ENCODE assay signal across 8 cellular contexts in genomic region chr3:44476963-44477311, GRCh38. TPM values are rescaled to one million over a fixed set of nuclear protein-coding genes. Genes with fewer than 3 reads are reported as not detected.
A peak's percentile ranks its signal among the peaks of the same experiment; 100 is the strongest.
DNase-seq lines count a peak whose midpoint lies in the region; ATAC-seq, FAIRE-seq and TF ChIP-seq lines count a peak whose summit lies in the region.

No MANE protein-coding gene starts in this region.

- ATAC-seq in activated T-cell treated with anti-CD3 and anti-CD28 coated beads, Interleukin-2, amount 50 U/mL, for 4 hours = no peak

- no peaks in the 10 kb centered on the region for H3K27me3 Mint-ChIP-seq in activated T-cell treated with anti-CD3 and anti-CD28 coated beads, Interleukin-2, amount 50 U/mL, for 4 hours (ENCODE audit: low read depth)
- H3K27me3 Mint-ChIP-seq in astrocyte (ENCODE audit: low read depth, unreplicated experiment) = no peaks in the 10 kb centered on the region

- H3K27me3 ChIP-seq in astrocyte (ENCODE audit: insufficient read depth, low read length) = no peaks in the 10 kb centered on the region
- H3K27me3 ChIP-seq in tibial nerve = no peaks in the 10 kb centered on the region

- H3K36me3 ChIP-seq in astrocyte (ENCODE audit: insufficient read depth, low read length) = no peaks in the 10 kb centered on the region
- no peaks in the 10 kb centered on the region for H3K36me3 ChIP-seq in tibial nerve

- H3K9ac ChIP-seq in astrocyte (ENCODE audit: low read length) = peak overlapping the region; percentile 83

- H3K79me2 ChIP-seq in astrocyte (ENCODE audit: insufficient read depth, low read length) = peaks cover 51% of the 10 kb centered on the region

- FAIRE-seq in astrocyte (lab: Jason Lieb, UNC) (no peak), GM12892 (lab: Jason Lieb, UNC) (no peak), GM19239 (lab: Jason Lieb, UNC) (no peak)

- peak overlapping the region; percentile 90 for H3K4me3 Mint-ChIP-seq in activated T-cell treated with anti-CD3 and anti-CD28 coated beads, Interleukin-2, amount 50 U/mL, for 4 hours
- H3K4me3 Mint-ChIP-seq in astrocyte (ENCODE audit: unreplicated experiment) = peak overlapping the region; percentile 91

- H3K27ac ChIP-seq in astrocyte (ENCODE audit: low read depth, low read length) (peak overlapping the region; percentile 51), tibial nerve (peak overlapping the region; percentile 60 to 85 (median 80))

- H3K4me3 ChIP-seq in astrocyte (ENCODE audit: insufficient read depth, low read depth, low read length) (peak overlapping the region; percentile 85), lower leg skin (ENCODE audit: low read depth, poor library complexity, severe bottlenecking) (peak overlapping the region; percentile 58), tibial nerve (peak overlapping the region; percentile 50 to 93 (median 85))

- H3K4me1 Mint-ChIP-seq in activated T-cell treated with anti-CD3 and anti-CD28 coated beads, Interleukin-2, amount 50 U/mL, for 4 hours (ENCODE audit: low read depth) = peaks cover 23% of the 10 kb centered on the region
- peaks cover 9% of the 10 kb centered on the region for H3K4me1 Mint-ChIP-seq in astrocyte (ENCODE audit: low read depth, unreplicated experiment)

- H3K9me3 Mint-ChIP-seq in activated T-cell treated with anti-CD3 and anti-CD28 coated beads, Interleukin-2, amount 50 U/mL, for 4 hours = no peaks in the 10 kb centered on the region
- no peaks in the 10 kb centered on the region for H3K9me3 Mint-ChIP-seq in astrocyte (ENCODE audit: unreplicated experiment)

- no peak overlapping the region for H2AFZ ChIP-seq in astrocyte (ENCODE audit: low read depth, low read length)

- intact Hi-C loops in lower leg skin (cut with DNase I; ENCODE audit: low total_unique reads) = no loop called here

- peaks cover 9% of the 10 kb centered on the region for H3K4me1 ChIP-seq in astrocyte (ENCODE audit: insufficient read depth, low read length)
- H3K4me1 ChIP-seq in tibial nerve = peaks cover 0 to 32% (median 14%) of the 10 kb centered on the region in 4 donors

- H4K20me1 ChIP-seq in astrocyte (ENCODE audit: insufficient read depth, low read length) = peaks cover 28% of the 10 kb centered on the region

- TF ChIP-seq POLR2A in lower leg skin (IDR thresholded peaks at IDR 0.05) (no peak), tibial nerve (IDR thresholded peaks at IDR 0.05) (no peak), GM12892 (IDR thresholded peaks at IDR 0.05; ENCODE audit: low read depth, low read length) (no peak)

- H3K4me2 ChIP-seq in astrocyte (ENCODE audit: low read length) = peak overlapping the region; percentile 88

- DNase-seq in activated T-cell treated with anti-CD3 and anti-CD28 coated beads, Interleukin-2, amount 50 U/mL, for 4 hours = no peak
- DNase-seq in activated T-cell treated with anti-CD3 and anti-CD28 coated beads, Interleukin-2, amount 50 U/mL, for 1 hour = no peak
- no peak for DNase-seq in astrocyte (ENCODE audit: low read depth)
- no peak for DNase-seq in lower leg skin (ENCODE audit: low spot score in 2 of 2)
- no peak for DNase-seq in tibial nerve (ENCODE audit: low spot score in 2 of 2)
- no peak for DNase-seq in COLO668 (lab: John Stamatoyannopoulos, UW; ENCODE audit: unreplicated experiment)
- no peak for DNase-seq in GM12892 (ENCODE audit: insufficient read length)
- DNase-seq in GM19239 (ENCODE audit: insufficient read length, low spot score) = no peak

- TF ChIP-seq EP300 in tibial nerve (IDR thresholded peaks at IDR 0.05) = no peak

- H3K36me3 Mint-ChIP-seq in activated T-cell treated with anti-CD3 and anti-CD28 coated beads, Interleukin-2, amount 50 U/mL, for 4 hours (ENCODE audit: insufficient read depth) = peaks cover under 1% of the 10 kb centered on the region
- H3K36me3 Mint-ChIP-seq in astrocyte (ENCODE audit: low read depth, unreplicated experiment) = peaks cover 3% of the 10 kb centered on the region

- H3K9me3 ChIP-seq in astrocyte (ENCODE audit: insufficient read depth, low read depth, low read length) (no peaks in the 10 kb centered on the region), tibial nerve (no peaks in the 10 kb centered on the region)

- 0 to 1% methylated on average over 5 of the region's 5 CpGs for WGBS in lower leg skin, 2 donors
- WGBS in tibial nerve, 2 donors = 0 to 3% methylated on average over 5 of the region's 5 CpGs

- peak overlapping the region; percentile 55 for H3K27ac Mint-ChIP-seq in astrocyte (ENCODE audit: unreplicated experiment)

- TF ChIP-seq CTCF in astrocyte (IDR thresholded peaks at IDR 0.05; ENCODE audit: insufficient read depth, low read depth, low read length) (no peak), lower leg skin (IDR thresholded peaks at IDR 0.05) (no peak), tibial nerve (IDR thresholded peaks at IDR 0.05) (no peak)

RNA-seq across cellular contexts. Expression of gene ZNF445, which starts 0.5 kb away (rescaled TPM):
- total RNA-seq in activated T-cell treated with anti-CD3 and anti-CD28 coated beads, Interleukin-2, amount 50 U/mL, for 4 hours = 1 to 10 TPM; 7.5 to 9.4 (median 8.7) TPM
- total RNA-seq in astrocyte (20.9 and 21.3 TPM in 2 replicates), lower leg skin (1 to 10 TPM; 4.8 to 7.0 (median 6.0) TPM), tibial nerve (10 to 100 TPM in 3 of 4 donors, 1 to 10 TPM in 1; 9.6 to 15.7 (median 13.6) TPM)
- 6.7 TPM for polyA plus RNA-seq in GM12892 (2012; ENCODE audit: missing spikeins)
